ENCODE assay signal across 8 cellular contexts in the genomic region with DNA sequence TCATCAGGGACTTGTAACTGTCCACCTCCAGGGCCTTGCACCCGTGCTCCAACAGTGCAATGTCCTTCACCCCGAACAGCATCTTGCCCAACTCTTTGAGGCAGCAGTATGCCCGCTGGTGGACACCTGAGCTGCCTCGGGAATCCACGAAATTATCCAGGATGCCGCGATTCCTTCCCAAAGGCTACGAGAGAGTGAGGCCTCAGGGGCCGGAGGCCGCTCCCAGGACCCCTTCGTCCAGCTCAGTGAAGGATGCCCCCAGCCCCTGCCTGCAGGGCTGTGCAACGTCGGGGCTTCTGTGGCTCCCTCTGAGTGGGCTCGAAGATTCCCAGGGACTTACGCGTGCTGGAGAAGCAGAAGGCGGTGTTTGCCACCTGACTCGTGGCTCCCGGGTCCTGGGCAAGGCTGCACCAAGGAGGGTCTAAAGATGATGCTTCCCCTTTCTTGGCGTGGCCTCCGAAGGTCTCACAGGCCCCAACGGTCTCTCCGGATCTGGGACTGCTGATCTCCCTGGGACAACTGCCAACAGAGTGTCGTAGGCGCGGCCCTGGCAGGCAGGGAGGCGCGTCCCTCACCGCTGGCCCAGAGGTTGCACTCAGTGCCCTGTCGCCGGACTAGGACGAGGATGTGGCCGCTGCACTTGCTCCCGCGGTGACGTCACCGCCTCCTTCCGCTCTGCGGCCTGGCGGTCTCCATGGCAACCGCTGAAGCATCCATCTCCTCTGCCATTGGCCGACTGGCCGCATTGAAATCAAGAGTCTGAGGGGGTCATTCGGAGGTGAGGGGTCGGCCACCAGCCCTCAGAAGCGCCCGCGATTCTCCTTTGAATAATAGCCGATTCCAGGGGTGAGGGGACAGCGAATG. TPM values are rescaled to one million over a fixed set of nuclear protein-coding genes. Genes with fewer than 3 reads are reported as not detected.
DNase-seq lines count a peak whose midpoint lies in the region; ATAC-seq and TF ChIP-seq lines count a peak whose summit lies in the region.

A gene (minus strand): TSS at position 659 of the 864 bp plus-strand sequence. CDS start 577 bp downstream, at position 82.

- H3K36me3 ChIP-seq in thyroid gland, result no peaks in the 10 kb centered on the region

- TF ChIP-seq CTCF in fibroblast of pulmonary artery (IDR thresholded peaks at IDR 0.05; ENCODE audit: low read length, missing control alignments) (no peak), thyroid gland (IDR thresholded peaks at IDR 0.05) (no peak)

- H3K4me3 Mint-ChIP-seq in activated T-helper 1 cell treated with anti-CD3 and anti-CD28 coated beads, Interleukin-12 subunit alpha, Interleukin-12 subunit beta, Interleukin-2, Interleukin-4 antibody, amounts not matched to agents 30 ng/mL and 10 ng/mL and 1 ng/mL, durations not matched to agents 14 hours and 24 hours and 36 hours, result peak within 1 kb of the TSS; percentile 45
- H3K4me3 Mint-ChIP-seq in natural killer cell treated with Interleukin-12 subunit alpha and Interleukin-12 subunit beta and Interleukin-15 and Interleukin-18, amount 100 ng/mL, for 72 hours, result peak within 1 kb of the TSS; percentile 76

- H3K9me3 ChIP-seq in thyroid gland, result no peaks in the 10 kb centered on the region

- peaks cover 7 to 18% of the 10 kb centered on the region in 2 donors for H3K4me1 ChIP-seq in thyroid gland

- H3K9me3 Mint-ChIP-seq in activated T-helper 1 cell treated with anti-CD3 and anti-CD28 coated beads, Interleukin-12 subunit alpha, Interleukin-12 subunit beta, Interleukin-2, Interleukin-4 antibody, amounts not matched to agents 30 ng/mL and 10 ng/mL and 1 ng/mL, durations not matched to agents 14 hours and 24 hours and 36 hours, result no peaks in the 10 kb centered on the region
- H3K9me3 Mint-ChIP-seq in natural killer cell treated with Interleukin-12 subunit alpha and Interleukin-12 subunit beta and Interleukin-15 and Interleukin-18, amount 100 ng/mL, for 72 hours, result no peaks in the 10 kb centered on the region

- no peak within 1 kb of the TSS for H3K4me3 ChIP-seq in fibroblast of pulmonary artery (replicated peaks; ENCODE audit: low read depth, low read length)
- H3K4me3 ChIP-seq in thyroid gland (replicated peaks in 1 of 3), result no peak within 1 kb of the TSS

- no peaks in the 10 kb centered on the region for H3K36me3 Mint-ChIP-seq in activated T-helper 1 cell treated with anti-CD3 and anti-CD28 coated beads, Interleukin-12 subunit alpha, Interleukin-12 subunit beta, Interleukin-2, Interleukin-4 antibody, amounts not matched to agents 30 ng/mL and 10 ng/mL and 1 ng/mL, durations not matched to agents 14 hours and 24 hours and 36 hours (ENCODE audit: low read depth)
- H3K36me3 Mint-ChIP-seq in natural killer cell treated with Interleukin-12 subunit alpha and Interleukin-12 subunit beta and Interleukin-15 and Interleukin-18, amount 100 ng/mL, for 72 hours, result no peaks in the 10 kb centered on the region

- intact Hi-C loops in activated T-helper 1 cell treated with anti-CD3 and anti-CD28 coated beads, Interleukin-12 subunit alpha, Interleukin-12 subunit beta, Interleukin-2, Interleukin-4 antibody, amounts not matched to agents 30 ng/mL and 10 ng/mL and 1 ng/mL, durations not matched to agents 14 hours and 24 hours and 36 hours (cut with micrococcal nuclease), result loop anchor here (10.0 kb wide), 1 partner anchor 344 kb away; no protein-coding TSS in a partner anchor
- intact Hi-C loops in thyroid gland (cut with DNase I), result no loop called here

- peaks cover 38% of the 10 kb centered on the region for H3K4me1 Mint-ChIP-seq in activated T-helper 1 cell treated with anti-CD3 and anti-CD28 coated beads, Interleukin-12 subunit alpha, Interleukin-12 subunit beta, Interleukin-2, Interleukin-4 antibody, amounts not matched to agents 30 ng/mL and 10 ng/mL and 1 ng/mL, durations not matched to agents 14 hours and 24 hours and 36 hours (ENCODE audit: low read depth)
- H3K4me1 Mint-ChIP-seq in natural killer cell treated with Interleukin-12 subunit alpha and Interleukin-12 subunit beta and Interleukin-15 and Interleukin-18, amount 100 ng/mL, for 72 hours (ENCODE audit: low read depth in 2 of 2), result peaks cover 23 to 31% of the 10 kb centered on the region in 2 donors

- peak within 1 kb of the TSS; percentile 35 for H3K27ac Mint-ChIP-seq in activated T-helper 1 cell treated with anti-CD3 and anti-CD28 coated beads, Interleukin-12 subunit alpha, Interleukin-12 subunit beta, Interleukin-2, Interleukin-4 antibody, amounts not matched to agents 30 ng/mL and 10 ng/mL and 1 ng/mL, durations not matched to agents 14 hours and 24 hours and 36 hours
- H3K27ac Mint-ChIP-seq in natural killer cell treated with Interleukin-12 subunit alpha and Interleukin-12 subunit beta and Interleukin-15 and Interleukin-18, amount 100 ng/mL, for 72 hours, result peak within 1 kb of the TSS; percentile 14 to 61

- ATAC-seq in natural killer cell treated with Interleukin-12 subunit alpha and Interleukin-12 subunit beta and Interleukin-15 and Interleukin-18, amount 100 ng/mL, for 72 hours, result peak; percentile 86 to 92
- no peak for ATAC-seq in GM18858 (IDR thresholded peaks at IDR 0.05; ENCODE audit: unreplicated experiment)

- peaks cover 66% of the 10 kb centered on the region for H3K27me3 Mint-ChIP-seq in activated T-helper 1 cell treated with anti-CD3 and anti-CD28 coated beads, Interleukin-12 subunit alpha, Interleukin-12 subunit beta, Interleukin-2, Interleukin-4 antibody, amounts not matched to agents 30 ng/mL and 10 ng/mL and 1 ng/mL, durations not matched to agents 14 hours and 24 hours and 36 hours (ENCODE audit: insufficient read depth)
- peaks cover 42 to 45% of the 10 kb centered on the region in 2 donors for H3K27me3 Mint-ChIP-seq in natural killer cell treated with Interleukin-12 subunit alpha and Interleukin-12 subunit beta and Interleukin-15 and Interleukin-18, amount 100 ng/mL, for 72 hours

- no peaks in the 10 kb centered on the region for H3K27me3 ChIP-seq in thyroid gland

- no peak within 1 kb of the TSS for H3K27ac ChIP-seq in thyroid gland

- TF ChIP-seq POLR2A in thyroid gland (IDR thresholded peaks at IDR 0.05), result no peak

- DNase-seq in EL, result peak; percentile 67
- DNase-seq in NCI-H2227 treated with DMSO at 0.1 percent for 48 hours (lab: John Stamatoyannopoulos, UW), result peak; percentile 44
- peak; percentile 56 for DNase-seq in activated T-helper 1 cell treated with anti-CD3 and anti-CD28 coated beads, Interleukin-12 subunit alpha, Interleukin-12 subunit beta, Interleukin-2, Interleukin-4 antibody, amounts not matched to agents 30 ng/mL and 10 ng/mL and 1 ng/mL, durations not matched to agents 14 hours and 24 hours and 36 hours (ENCODE audit: low spot score)
- peak; percentile 53 for DNase-seq in fibroblast of pulmonary artery (ENCODE audit: low read depth)
- peak; percentile 86 for DNase-seq in natural killer cell treated with Interleukin-12 subunit alpha and Interleukin-12 subunit beta and Interleukin-15 and Interleukin-18, amount 100 ng/mL, for 72 hours (ENCODE audit: low spot score)
- peak; percentile 66 to 69 for DNase-seq in thyroid gland
- no peak for DNase-seq in NCI-H187 (lab: John Stamatoyannopoulos, UW)

- 20 to 34% methylated on average over 29 to 34 of the region's 50 CpGs for WGBS in thyroid gland, 2 donors

RNA-seq across cellular contexts. Expression of the gene that starts here (rescaled TPM):
- not detected in 2 replicates for total RNA-seq in activated T-helper 1 cell treated with anti-CD3 and anti-CD28 coated beads, Interleukin-12 subunit alpha, Interleukin-12 subunit beta, Interleukin-2, Interleukin-4 antibody, amounts not matched to agents 30 ng/mL and 10 ng/mL and 1 ng/mL, durations not matched to agents 14 hours and 24 hours and 36 hours
- total RNA-seq in natural killer cell treated with Interleukin-12 subunit alpha and Interleukin-12 subunit beta and Interleukin-15 and Interleukin-18, amount 100 ng/mL, for 72 hours, result not detected
- under 1 TPM in 1 of 4 donors, not detected in 3; 0.11 TPM for total RNA-seq in thyroid gland

Comparison
In these comparisons a context has a peak if more than half of its experiments do, and no peak if none do; other contexts are left out.
1. Peak in DNase-seq in activated T-helper 1 cell treated with anti-CD3 and anti-CD28 coated beads, Interleukin-12 subunit alpha, Interleukin-12 subunit beta, Interleukin-2, Interleukin-4 antibody, amounts not matched to agents 30 ng/mL and 10 ng/mL and 1 ng/mL, durations not matched to agents 14 hours and 24 hours and 36 hours; RNA of the gene not detected or under 1 TPM.
2. Peak in DNase-seq and ATAC-seq in natural killer cell treated with Interleukin-12 subunit alpha and Interleukin-12 subunit beta and Interleukin-15 and Interleukin-18, amount 100 ng/mL, for 72 hours; RNA of the gene not detected or under 1 TPM.
3. Peak in DNase-seq in thyroid gland; RNA of the gene not detected or under 1 TPM.
4. DNase-seq: peak in EL (single experiment), NCI-H2227 treated with DMSO at 0.1 percent for 48 hours (single experiment) and fibroblast of pulmonary artery (single experiment); none in NCI-H187 (0 of 2).